In genomic region chr22:22961574-22961973, GRCh38 we compare ENCODE assay signal across 28 cellular contexts.
"Had no signal": no experiment of that assay in that cellular context is flagged by ENCODE, and none has a peak within 500 bp of the region (broad histone marks: within the 10 kb centered on the region; RNA-seq: fewer than 3 reads in every experiment).

No MANE protein-coding gene starts in this region.

- H3K9me3 ChIP-seq: neutrophil, right lobe of liver, testis, vagina had no signal

- H3K9ac ChIP-seq: parathyroid adenoma had no signal

- H3K27me3 ChIP-seq: right lobe of liver, stomach, suprapubic skin, testis, upper lobe of left lung, vagina had no signal

- H3K4me1 ChIP-seq: parathyroid adenoma, psoas muscle, sigmoid colon, suprapubic skin, testis, tibial artery, upper lobe of left lung, vagina had no signal

- DNase-seq: naive B cell; naive thymus-derived CD8-positive, alpha-beta T cell; nephron progenitor cell; nucleus accumbens; posterior cingulate gyrus; psoas muscle; right cardiac atrium; right lobe of liver; sigmoid colon; small intestine; stimulated activated CD4-positive, alpha-beta T cell treated with anti-CD3 and anti-CD28 coated beads, Interleukin-15, amount 100 ng/mL, for 24 hours; stimulated activated CD4-positive, alpha-beta T cell treated with anti-CD3 and anti-CD28 coated beads, Interleukin-2, amount 100 ng/mL, for 24 hours; stimulated activated CD4-positive, alpha-beta T cell treated with anti-CD3 and anti-CD28 coated beads, Interleukin-2, amount 100 ng/mL, for 48 hours; stimulated activated CD4-positive, alpha-beta T cell treated with anti-CD3 and anti-CD28 coated beads, Interleukin-4, amount 100 ng/mL, for 24 hours; stimulated activated naive B cell treated with anti-CD40 and anti-IgM and Interleukin-4, amounts not matched to agents 10 μg/mL and 1 μg/mL and 100 μg/mL, for 72 hours; stimulated activated naive CD4-positive, alpha-beta T cell treated with Interleukin-2 at 50 U/mL for 16 hours; stomach; substantia nigra; testis; tibial artery; transverse colon; upper lobe of left lung had no signal

- H3K4me3 ChIP-seq: psoas muscle, right lobe of liver, sigmoid colon, stomach, suprapubic skin, testis, tibial artery, transverse colon, upper lobe of left lung, vagina had no signal

- H2AFZ ChIP-seq: parathyroid adenoma had no signal

- H3K79me2 ChIP-seq: parathyroid adenoma had no signal

- H3K36me3 ChIP-seq: neutrophil, right lobe of liver, sigmoid colon, stomach, suprapubic skin, tibial artery, transverse colon, upper lobe of left lung, vagina had no signal

- ATAC-seq: naive thymus-derived CD8-positive, alpha-beta T cell; natural killer cell treated with Interleukin-12 subunit alpha and Interleukin-12 subunit beta and Interleukin-15 and Interleukin-18, amount 100 ng/mL, for 72 hours; psoas muscle; right cardiac atrium; stimulated activated effector memory CD8-positive, alpha-beta T cell treated with anti-CD3 and anti-CD28 coated beads, Interleukin-12 subunit alpha, Interleukin-12 subunit beta, amount 100 ng/mL, for 72 hours; stimulated activated naive B cell treated with anti-CD40 and anti-IgM and Interleukin-4, amounts not matched to agents 10 μg/mL and 1 μg/mL and 100 μg/mL, for 72 hours had no signal

- H3K27ac ChIP-seq: neutrophil, parathyroid adenoma, psoas muscle, sigmoid colon, suprapubic skin, testis, tibial artery, transverse colon, upper lobe of left lung, vagina had no signal
